Comparison of ENCODE assay signal across 1 cellular context in the genomic region with DNA sequence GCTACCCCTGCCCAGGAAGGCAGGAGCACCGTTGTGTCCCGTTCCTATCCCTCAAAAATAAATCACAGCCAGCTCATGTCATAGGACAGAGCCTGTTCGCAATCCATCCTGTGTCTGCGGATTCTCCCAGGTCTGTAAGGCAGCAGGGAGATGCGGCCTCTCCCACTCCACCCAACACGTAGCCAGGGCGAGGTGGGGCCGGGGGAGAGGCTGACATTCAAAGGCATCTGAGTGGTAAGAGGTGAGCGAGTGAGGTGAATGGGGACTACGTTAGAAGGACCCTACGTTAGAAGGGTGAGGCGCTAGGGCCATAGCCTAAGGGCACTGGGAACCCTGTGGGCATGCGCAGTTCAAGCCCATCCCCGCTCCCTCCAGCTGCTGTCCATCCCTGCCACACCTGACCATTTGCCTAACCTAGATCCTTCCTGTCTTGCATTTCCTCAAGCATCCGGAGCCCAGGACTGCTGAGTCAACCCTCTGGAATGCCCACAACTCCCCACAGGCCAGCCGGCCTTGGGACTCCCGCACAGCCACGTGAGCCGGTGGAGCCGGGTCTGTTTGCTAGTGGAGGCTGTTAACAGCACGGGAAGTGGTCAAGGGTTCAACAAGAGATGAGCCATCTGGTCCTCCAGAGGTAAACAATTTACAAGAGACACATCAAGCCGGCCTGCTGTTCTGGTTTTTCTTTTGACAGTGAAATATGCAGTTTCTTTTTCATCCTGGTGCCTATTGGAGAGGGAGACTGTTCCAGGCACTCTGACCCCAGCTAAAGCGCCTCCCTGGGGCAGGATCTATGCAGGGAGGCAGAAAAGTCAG.
A peak's percentile ranks its signal among the peaks of the same experiment; 100 is the strongest.
TF ChIP-seq lines count a peak whose summit lies in the region.

No MANE protein-coding gene starts in this region.

TF ChIP-seq in HepG2, 621 proteins besides CTCF, POLR2A, EP300 and RAD21 (continued from another document and continues in another):
- TF ChIP-seq REST (IDR thresholded peaks at IDR 0.05; ENCODE audit: borderline replicate concordance in 1 of 2, low read depth in 1 of 2, low read length in 2 of 2) (peak in 1 of 2 experiments; percentile 60; a peak in 2 of 4 replicates), PPARG (CRISPR knock-in tag; conservative IDR thresholded peaks at IDR 0.05) (peak; percentile 92; the same call in 1 of the 2 replicates), KAT8 (CRISPR knock-in tag; IDR thresholded peaks at IDR 0.05) (peak; percentile 93), MED1 (CRISPR knock-in tag; IDR thresholded peaks at IDR 0.05) (peak; percentile 99), MAZ (IDR thresholded peaks at IDR 0.05; ENCODE audit: borderline replicate concordance, low read depth, low read length) (peak; percentile 53; the same call in 1 of the 2 replicates), MAZ (CRISPR knock-in tag; IDR thresholded peaks at IDR 0.05; ENCODE audit: low read depth) (peak; percentile 57), MAFK (conservative IDR thresholded peaks at IDR 0.05 in 1 of 2, IDR thresholded peaks at IDR 0.05 in 1 of 2; ENCODE audit: low read length in 2 of 2) (peak; percentile 92 to 95), NFIC (IDR thresholded peaks at IDR 0.05; ENCODE audit: low read length) (0 out of 2 replicates have a peak, but pooled peaks have one; percentile 35), HOXA5 (CRISPR knock-in tag; IDR thresholded peaks at IDR 0.05) (peak; percentile 87; the same call in 1 of the 2 replicates), PHF5A (CRISPR knock-in tag; IDR thresholded peaks at IDR 0.05; ENCODE audit: low read depth, unreplicated experiment) (peak; percentile 59), ZNF570 (CRISPR knock-in tag; IDR thresholded peaks at IDR 0.05; ENCODE audit: borderline replicate concordance) (no peak), KMT2A (CRISPR knock-in tag; IDR thresholded peaks at IDR 0.05) (peak; percentile 88; the same call in 1 of the 2 replicates), ZNF430 (CRISPR knock-in tag; IDR thresholded peaks at IDR 0.05) (peak; percentile 89; the same call in 1 of the 2 replicates), ZMAT3 (CRISPR knock-in tag; conservative IDR thresholded peaks at IDR 0.05) (peak; percentile 90; the same call in 1 of the 2 replicates), ZMYM3 (CRISPR knock-in tag; IDR thresholded peaks at IDR 0.05) (peak; percentile 98), MED8 (CRISPR knock-in tag; IDR thresholded peaks at IDR 0.05; ENCODE audit: insufficient replicate concordance) (no peak), ZKSCAN8 (CRISPR knock-in tag; IDR thresholded peaks at IDR 0.05; ENCODE audit: borderline replicate concordance) (peak; percentile 96), ELF3 (CRISPR knock-in tag; IDR thresholded peaks at IDR 0.05) (peak; percentile 99), ZNF615 (CRISPR knock-in tag; IDR thresholded peaks at IDR 0.05; ENCODE audit: borderline replicate concordance) (no peak), CBX5 (CRISPR knock-in tag; IDR thresholded peaks at IDR 0.05; ENCODE audit: borderline replicate concordance) (peak; percentile 97), HMG20A (CRISPR knock-in tag; IDR thresholded peaks at IDR 0.05; ENCODE audit: borderline replicate concordance) (peak; percentile 95; the same call in 1 of the 2 replicates), SMAD3 (CRISPR knock-in tag; IDR thresholded peaks at IDR 0.05) (peak; percentile 94), ATF5 (CRISPR knock-in tag; IDR thresholded peaks at IDR 0.05; ENCODE audit: low read depth) (no peak), NFE2L1 (CRISPR knock-in tag; IDR thresholded peaks at IDR 0.05; ENCODE audit: borderline replicate concordance) (no peak), ZNF883 (CRISPR knock-in tag; IDR thresholded peaks at IDR 0.05; ENCODE audit: not compliant biosample characterization) (peak; percentile 82), MAF1 (CRISPR knock-in tag; IDR thresholded peaks at IDR 0.05; ENCODE audit: borderline replicate concordance) (no peak; the same call in 1 of the 2 replicates), SAFB2 (CRISPR knock-in tag; IDR thresholded peaks at IDR 0.05; ENCODE audit: borderline replicate concordance, low read depth) (no peak; the same call in 1 of the 2 replicates), ZNF451 (CRISPR knock-in tag; IDR thresholded peaks at IDR 0.05) (peak; percentile 80; the same call in 1 of the 2 replicates), ZNF251 (CRISPR knock-in tag; IDR thresholded peaks at IDR 0.05) (peak; percentile 90; the same call in 1 of the 2 replicates), MLXIP (CRISPR knock-in tag; IDR thresholded peaks at IDR 0.05; ENCODE audit: borderline replicate concordance) (peak; percentile 91; the same call in 1 of the 2 replicates), SAP130 (CRISPR knock-in tag; IDR thresholded peaks at IDR 0.05; ENCODE audit: low read depth) (peak; percentile 99), PBX3 (CRISPR knock-in tag; IDR thresholded peaks at IDR 0.05; ENCODE audit: borderline replicate concordance) (no peak), ZGPAT (CRISPR knock-in tag; IDR thresholded peaks at IDR 0.05) (peak; percentile 99), KLF9 (CRISPR knock-in tag; IDR thresholded peaks at IDR 0.05; ENCODE audit: low read depth) (no peak; the same call in 1 of the 2 replicates), MATR3 (CRISPR knock-in tag; IDR thresholded peaks at IDR 0.05) (no peak), ZNF431 (CRISPR knock-in tag; IDR thresholded peaks at IDR 0.05; ENCODE audit: borderline replicate concordance, low read depth) (0 out of 2 replicates have a peak, but pooled peaks have one; percentile 65), FOXP1 (IDR thresholded peaks at IDR 0.05) (peak; percentile 91), FOXP1 (CRISPR knock-in tag; IDR thresholded peaks at IDR 0.05) (peak; percentile 99)
- TF ChIP-seq, protein P1, sequence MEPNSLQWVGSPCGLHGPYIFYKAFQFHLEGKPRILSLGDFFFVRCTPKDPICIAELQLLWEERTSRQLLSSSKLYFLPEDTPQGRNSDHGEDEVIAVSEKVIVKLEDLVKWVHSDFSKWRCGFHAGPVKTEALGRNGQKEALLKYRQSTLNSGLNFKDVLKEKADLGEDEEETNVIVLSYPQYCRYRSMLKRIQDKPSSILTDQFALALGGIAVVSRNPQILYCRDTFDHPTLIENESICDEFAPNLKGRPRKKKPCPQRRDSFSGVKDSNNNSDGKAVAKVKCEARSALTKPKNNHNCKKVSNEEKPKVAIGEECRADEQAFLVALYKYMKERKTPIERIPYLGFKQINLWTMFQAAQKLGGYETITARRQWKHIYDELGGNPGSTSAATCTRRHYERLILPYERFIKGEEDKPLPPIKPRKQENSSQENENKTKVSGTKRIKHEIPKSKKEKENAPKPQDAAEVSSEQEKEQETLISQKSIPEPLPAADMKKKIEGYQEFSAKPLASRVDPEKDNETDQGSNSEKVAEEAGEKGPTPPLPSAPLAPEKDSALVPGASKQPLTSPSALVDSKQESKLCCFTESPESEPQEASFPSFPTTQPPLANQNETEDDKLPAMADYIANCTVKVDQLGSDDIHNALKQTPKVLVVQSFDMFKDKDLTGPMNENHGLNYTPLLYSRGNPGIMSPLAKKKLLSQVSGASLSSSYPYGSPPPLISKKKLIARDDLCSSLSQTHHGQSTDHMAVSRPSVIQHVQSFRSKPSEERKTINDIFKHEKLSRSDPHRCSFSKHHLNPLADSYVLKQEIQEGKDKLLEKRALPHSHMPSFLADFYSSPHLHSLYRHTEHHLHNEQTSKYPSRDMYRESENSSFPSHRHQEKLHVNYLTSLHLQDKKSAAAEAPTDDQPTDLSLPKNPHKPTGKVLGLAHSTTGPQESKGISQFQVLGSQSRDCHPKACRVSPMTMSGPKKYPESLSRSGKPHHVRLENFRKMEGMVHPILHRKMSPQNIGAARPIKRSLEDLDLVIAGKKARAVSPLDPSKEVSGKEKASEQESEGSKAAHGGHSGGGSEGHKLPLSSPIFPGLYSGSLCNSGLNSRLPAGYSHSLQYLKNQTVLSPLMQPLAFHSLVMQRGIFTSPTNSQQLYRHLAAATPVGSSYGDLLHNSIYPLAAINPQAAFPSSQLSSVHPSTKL (CRISPR knock-in tag; IDR thresholded peaks at IDR 0.05) = peak; percentile 100
- TF ChIP-seq, protein P2, sequence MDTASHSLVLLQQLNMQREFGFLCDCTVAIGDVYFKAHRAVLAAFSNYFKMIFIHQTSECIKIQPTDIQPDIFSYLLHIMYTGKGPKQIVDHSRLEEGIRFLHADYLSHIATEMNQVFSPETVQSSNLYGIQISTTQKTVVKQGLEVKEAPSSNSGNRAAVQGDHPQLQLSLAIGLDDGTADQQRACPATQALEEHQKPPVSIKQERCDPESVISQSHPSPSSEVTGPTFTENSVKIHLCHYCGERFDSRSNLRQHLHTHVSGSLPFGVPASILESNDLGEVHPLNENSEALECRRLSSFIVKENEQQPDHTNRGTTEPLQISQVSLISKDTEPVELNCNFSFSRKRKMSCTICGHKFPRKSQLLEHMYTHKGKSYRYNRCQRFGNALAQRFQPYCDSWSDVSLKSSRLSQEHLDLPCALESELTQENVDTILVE (CRISPR knock-in tag; IDR thresholded peaks at IDR 0.05) = peak; percentile 85; the same call in 1 of the 2 replicates
- TF ChIP-seq, protein P3, sequence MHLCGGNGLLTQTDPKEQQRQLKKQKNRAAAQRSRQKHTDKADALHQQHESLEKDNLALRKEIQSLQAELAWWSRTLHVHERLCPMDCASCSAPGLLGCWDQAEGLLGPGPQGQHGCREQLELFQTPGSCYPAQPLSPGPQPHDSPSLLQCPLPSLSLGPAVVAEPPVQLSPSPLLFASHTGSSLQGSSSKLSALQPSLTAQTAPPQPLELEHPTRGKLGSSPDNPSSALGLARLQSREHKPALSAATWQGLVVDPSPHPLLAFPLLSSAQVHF (CRISPR knock-in tag; IDR thresholded peaks at IDR 0.05) = no peak
- TF ChIP-seq, protein P4, sequence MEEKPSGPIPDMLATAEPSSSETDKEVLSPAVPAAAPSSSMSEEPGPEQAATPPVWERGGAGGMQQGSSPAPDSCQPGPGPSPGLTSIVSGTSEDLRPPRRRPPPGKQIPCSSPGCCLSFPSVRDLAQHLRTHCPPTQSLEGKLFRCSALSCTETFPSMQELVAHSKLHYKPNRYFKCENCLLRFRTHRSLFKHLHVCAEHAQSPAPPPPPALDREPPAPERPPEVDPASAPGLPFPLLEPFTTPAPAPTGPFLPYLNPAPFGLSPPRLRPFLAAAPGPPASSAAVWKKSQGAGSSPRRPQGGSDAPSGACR (CRISPR knock-in tag; IDR thresholded peaks at IDR 0.05) = 0 out of 2 replicates have a peak, but pooled peaks have one; percentile 14
